Comparison of ENCODE assay signal across 1 cellular context in the genomic region with DNA sequence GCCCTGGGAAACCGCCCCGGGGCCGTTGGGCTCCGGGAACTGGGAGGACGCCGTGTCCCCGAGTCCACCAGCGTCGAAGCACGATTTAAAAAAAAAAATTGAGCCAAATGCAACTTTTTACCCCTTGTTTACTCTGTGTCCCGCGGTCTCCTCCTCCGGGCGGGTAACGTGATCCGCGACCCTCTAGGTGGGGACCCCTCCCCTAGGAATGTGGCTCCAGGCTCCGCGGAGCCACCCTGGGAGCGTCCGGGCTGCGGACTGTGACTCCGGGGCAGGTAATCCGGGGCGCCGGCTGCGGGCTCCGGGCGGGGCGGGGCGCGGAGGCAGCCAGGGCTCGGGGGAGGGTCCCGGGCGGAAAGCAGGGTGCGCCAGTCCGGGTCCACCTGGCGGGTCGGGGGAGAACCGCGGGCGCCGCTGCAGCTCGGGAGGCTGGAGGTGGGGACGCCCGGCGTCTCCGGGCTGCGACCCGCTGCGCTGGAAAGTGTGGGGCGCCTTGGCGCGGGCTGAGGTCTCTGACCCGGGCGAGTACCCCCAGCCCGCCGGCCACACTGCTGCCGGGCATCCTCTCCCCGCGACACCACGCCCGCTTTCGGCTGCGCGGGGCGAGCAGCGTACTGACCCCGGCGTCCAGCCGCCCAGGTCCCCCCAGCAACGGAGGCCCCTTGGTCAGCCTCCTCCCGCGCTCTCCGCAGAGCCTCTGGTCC.
TF ChIP-seq lines count a peak whose summit lies in the region.

No MANE protein-coding gene starts in this region.

TF ChIP-seq in HepG2, 621 proteins besides CTCF, POLR2A, EP300 and RAD21 (continued from another document and continues in another):
- TF ChIP-seq, protein P1, sequence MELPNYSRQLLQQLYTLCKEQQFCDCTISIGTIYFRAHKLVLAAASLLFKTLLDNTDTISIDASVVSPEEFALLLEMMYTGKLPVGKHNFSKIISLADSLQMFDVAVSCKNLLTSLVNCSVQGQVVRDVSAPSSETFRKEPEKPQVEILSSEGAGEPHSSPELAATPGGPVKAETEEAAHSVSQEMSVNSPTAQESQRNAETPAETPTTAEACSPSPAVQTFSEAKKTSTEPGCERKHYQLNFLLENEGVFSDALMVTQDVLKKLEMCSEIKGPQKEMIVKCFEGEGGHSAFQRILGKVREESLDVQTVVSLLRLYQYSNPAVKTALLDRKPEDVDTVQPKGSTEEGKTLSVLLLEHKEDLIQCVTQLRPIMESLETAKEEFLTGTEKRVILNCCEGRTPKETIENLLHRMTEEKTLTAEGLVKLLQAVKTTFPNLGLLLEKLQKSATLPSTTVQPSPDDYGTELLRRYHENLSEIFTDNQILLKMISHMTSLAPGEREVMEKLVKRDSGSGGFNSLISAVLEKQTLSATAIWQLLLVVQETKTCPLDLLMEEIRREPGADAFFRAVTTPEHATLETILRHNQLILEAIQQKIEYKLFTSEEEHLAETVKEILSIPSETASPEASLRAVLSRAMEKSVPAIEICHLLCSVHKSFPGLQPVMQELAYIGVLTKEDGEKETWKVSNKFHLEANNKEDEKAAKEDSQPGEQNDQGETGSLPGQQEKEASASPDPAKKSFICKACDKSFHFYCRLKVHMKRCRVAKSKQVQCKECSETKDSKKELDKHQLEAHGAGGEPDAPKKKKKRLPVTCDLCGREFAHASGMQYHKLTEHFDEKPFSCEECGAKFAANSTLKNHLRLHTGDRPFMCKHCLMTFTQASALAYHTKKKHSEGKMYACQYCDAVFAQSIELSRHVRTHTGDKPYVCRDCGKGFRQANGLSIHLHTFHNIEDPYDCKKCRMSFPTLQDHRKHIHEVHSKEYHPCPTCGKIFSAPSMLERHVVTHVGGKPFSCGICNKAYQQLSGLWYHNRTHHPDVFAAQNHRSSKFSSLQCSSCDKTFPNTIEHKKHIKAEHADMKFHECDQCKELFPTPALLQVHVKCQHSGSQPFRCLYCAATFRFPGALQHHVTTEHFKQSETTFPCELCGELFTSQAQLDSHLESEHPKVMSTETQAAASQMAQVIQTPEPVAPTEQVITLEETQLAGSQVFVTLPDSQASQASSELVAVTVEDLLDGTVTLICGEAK (IDR thresholded peaks at IDR 0.05): no peak
- TF ChIP-seq, protein P1 (CRISPR knock-in tag; IDR thresholded peaks at IDR 0.05): no peak; the same call in 1 of the 2 replicates
- no peak for TF ChIP-seq DNMT1 (CRISPR knock-in tag; IDR thresholded peaks at IDR 0.05)
- no peak for TF ChIP-seq ATF5 (CRISPR knock-in tag; IDR thresholded peaks at IDR 0.05; ENCODE audit: low read depth)
- TF ChIP-seq, protein P2, sequence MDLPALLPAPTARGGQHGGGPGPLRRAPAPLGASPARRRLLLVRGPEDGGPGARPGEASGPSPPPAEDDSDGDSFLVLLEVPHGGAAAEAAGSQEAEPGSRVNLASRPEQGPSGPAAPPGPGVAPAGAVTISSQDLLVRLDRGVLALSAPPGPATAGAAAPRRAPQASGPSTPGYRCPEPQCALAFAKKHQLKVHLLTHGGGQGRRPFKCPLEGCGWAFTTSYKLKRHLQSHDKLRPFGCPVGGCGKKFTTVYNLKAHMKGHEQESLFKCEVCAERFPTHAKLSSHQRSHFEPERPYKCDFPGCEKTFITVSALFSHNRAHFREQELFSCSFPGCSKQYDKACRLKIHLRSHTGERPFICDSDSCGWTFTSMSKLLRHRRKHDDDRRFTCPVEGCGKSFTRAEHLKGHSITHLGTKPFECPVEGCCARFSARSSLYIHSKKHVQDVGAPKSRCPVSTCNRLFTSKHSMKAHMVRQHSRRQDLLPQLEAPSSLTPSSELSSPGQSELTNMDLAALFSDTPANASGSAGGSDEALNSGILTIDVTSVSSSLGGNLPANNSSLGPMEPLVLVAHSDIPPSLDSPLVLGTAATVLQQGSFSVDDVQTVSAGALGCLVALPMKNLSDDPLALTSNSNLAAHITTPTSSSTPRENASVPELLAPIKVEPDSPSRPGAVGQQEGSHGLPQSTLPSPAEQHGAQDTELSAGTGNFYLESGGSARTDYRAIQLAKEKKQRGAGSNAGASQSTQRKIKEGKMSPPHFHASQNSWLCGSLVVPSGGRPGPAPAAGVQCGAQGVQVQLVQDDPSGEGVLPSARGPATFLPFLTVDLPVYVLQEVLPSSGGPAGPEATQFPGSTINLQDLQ (CRISPR knock-in tag; IDR thresholded peaks at IDR 0.05): no peak
- TF ChIP-seq NFE2L2 (IDR thresholded peaks at IDR 0.05; ENCODE audit: low read length): no peak
- peak; percentile 26; the same call in 1 of the 2 replicates for TF ChIP-seq XBP1 (CRISPR knock-in tag; IDR thresholded peaks at IDR 0.05)
- peak; percentile 38 for TF ChIP-seq CBX1 (IDR thresholded peaks at IDR 0.05; ENCODE audit: low read depth)
- TF ChIP-seq TEAD2 (CRISPR knock-in tag; IDR thresholded peaks at IDR 0.05): peak; percentile 56; the same call in 1 of the 2 replicates
- no peak for TF ChIP-seq KLF6 (CRISPR knock-in tag; IDR thresholded peaks at IDR 0.05)
- no peak for TF ChIP-seq ZNF598 (CRISPR knock-in tag; IDR thresholded peaks at IDR 0.05; ENCODE audit: borderline replicate concordance)
- TF ChIP-seq, protein P3, sequence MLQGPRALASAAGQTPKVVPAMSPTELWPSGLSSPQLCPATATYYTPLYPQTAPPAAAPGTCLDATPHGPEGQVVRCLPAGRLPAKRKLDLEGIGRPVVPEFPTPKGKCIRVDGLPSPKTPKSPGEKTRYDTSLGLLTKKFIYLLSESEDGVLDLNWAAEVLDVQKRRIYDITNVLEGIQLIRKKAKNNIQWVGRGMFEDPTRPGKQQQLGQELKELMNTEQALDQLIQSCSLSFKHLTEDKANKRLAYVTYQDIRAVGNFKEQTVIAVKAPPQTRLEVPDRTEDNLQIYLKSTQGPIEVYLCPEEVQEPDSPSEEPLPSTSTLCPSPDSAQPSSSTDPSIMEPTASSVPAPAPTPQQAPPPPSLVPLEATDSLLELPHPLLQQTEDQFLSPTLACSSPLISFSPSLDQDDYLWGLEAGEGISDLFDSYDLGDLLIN (CRISPR knock-in tag; IDR thresholded peaks at IDR 0.05; ENCODE audit: borderline replicate concordance): no peak
- no peak for TF ChIP-seq HOXA7 (CRISPR knock-in tag; IDR thresholded peaks at IDR 0.05)
- no peak for TF ChIP-seq ZNF775 (CRISPR knock-in tag; IDR thresholded peaks at IDR 0.05; ENCODE audit: borderline replicate concordance)
- no peak; the same call in 1 of the 2 replicates for TF ChIP-seq ZNF329 (CRISPR knock-in tag; IDR thresholded peaks at IDR 0.05; ENCODE audit: low read depth)
- no peak for TF ChIP-seq HOXA5 (CRISPR knock-in tag; IDR thresholded peaks at IDR 0.05)
- TF ChIP-seq XRCC5 (optimal IDR thresholded peaks at IDR 0.05; ENCODE audit: low read length): peak; percentile 3
- TF ChIP-seq THYN1 (CRISPR knock-in tag; IDR thresholded peaks at IDR 0.05; ENCODE audit: borderline replicate concordance, low read depth): no peak
- no peak; the same call in 1 of the 2 replicates for TF ChIP-seq MEF2D (CRISPR knock-in tag; IDR thresholded peaks at IDR 0.05)
- TF ChIP-seq SNAI1 (CRISPR knock-in tag; IDR thresholded peaks at IDR 0.05; ENCODE audit: borderline replicate concordance): no peak; the same call in 1 of the 2 replicates
- 0 out of 2 replicates have a peak, but pooled peaks have one; percentile 21 for TF ChIP-seq CHCHD3 (CRISPR knock-in tag; IDR thresholded peaks at IDR 0.05)
- TF ChIP-seq ELF1 (CRISPR knock-in tag; IDR thresholded peaks at IDR 0.05): no peak
- no peak for TF ChIP-seq JUN (CRISPR knock-in tag; IDR thresholded peaks at IDR 0.05)
- no peak for TF ChIP-seq TCF7 (IDR thresholded peaks at IDR 0.05; ENCODE audit: low read depth)
- no peak; the same call in 1 of the 2 replicates for TF ChIP-seq MXD1 (CRISPR knock-in tag; IDR thresholded peaks at IDR 0.05)
- peak; percentile 58; the same call in 1 of the 2 replicates for TF ChIP-seq JDP2 (CRISPR knock-in tag; IDR thresholded peaks at IDR 0.05; ENCODE audit: borderline replicate concordance)
- TF ChIP-seq ZNF891 (CRISPR knock-in tag; IDR thresholded peaks at IDR 0.05): 0 out of 2 replicates have a peak, but pooled peaks have one; percentile 25
- no peak for TF ChIP-seq U2AF2 (IDR thresholded peaks at IDR 0.05; ENCODE audit: low read depth, low read length)
- no peak for TF ChIP-seq ATRX (CRISPR knock-in tag; IDR thresholded peaks at IDR 0.05; ENCODE audit: borderline replicate concordance)
- TF ChIP-seq MAZ (IDR thresholded peaks at IDR 0.05; ENCODE audit: borderline replicate concordance, low read depth, low read length): peak; percentile 100
- peak; percentile 99 for TF ChIP-seq MAZ (CRISPR knock-in tag; IDR thresholded peaks at IDR 0.05; ENCODE audit: low read depth)
- no peak for TF ChIP-seq KDM3A (CRISPR knock-in tag; IDR thresholded peaks at IDR 0.05; ENCODE audit: low read depth)
- TF ChIP-seq, protein P4, sequence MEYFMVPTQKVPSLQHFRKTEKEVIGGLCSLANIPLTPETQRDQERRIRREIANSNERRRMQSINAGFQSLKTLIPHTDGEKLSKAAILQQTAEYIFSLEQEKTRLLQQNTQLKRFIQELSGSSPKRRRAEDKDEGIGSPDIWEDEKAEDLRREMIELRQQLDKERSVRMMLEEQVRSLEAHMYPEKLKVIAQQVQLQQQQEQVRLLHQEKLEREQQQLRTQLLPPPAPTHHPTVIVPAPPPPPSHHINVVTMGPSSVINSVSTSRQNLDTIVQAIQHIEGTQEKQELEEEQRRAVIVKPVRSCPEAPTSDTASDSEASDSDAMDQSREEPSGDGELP (IDR thresholded peaks at IDR 0.05; ENCODE audit: borderline replicate concordance, low read depth): no peak
- 0 out of 2 replicates have a peak, but pooled peaks have one; percentile 24 for TF ChIP-seq MIXL1 (CRISPR knock-in tag; IDR thresholded peaks at IDR 0.05)
- TF ChIP-seq ZNF883 (CRISPR knock-in tag; IDR thresholded peaks at IDR 0.05; ENCODE audit: not compliant biosample characterization): peak; percentile 59
- TF ChIP-seq TBX3 (IDR thresholded peaks at IDR 0.05; ENCODE audit: borderline replicate concordance): no peak
- TF ChIP-seq PLSCR1 (CRISPR knock-in tag; IDR thresholded peaks at IDR 0.05; ENCODE audit: borderline replicate concordance): no peak
- TF ChIP-seq ZNF839 (CRISPR knock-in tag; IDR thresholded peaks at IDR 0.05; ENCODE audit: borderline replicate concordance): no peak
- peak; percentile 46; the same call in 1 of the 2 replicates for TF ChIP-seq YEATS2 (CRISPR knock-in tag; IDR thresholded peaks at IDR 0.05; ENCODE audit: borderline replicate concordance)
- TF ChIP-seq ZNF670 (CRISPR knock-in tag; IDR thresholded peaks at IDR 0.05; ENCODE audit: borderline replicate concordance): peak; percentile 38; the same call in 1 of the 2 replicates
- TF ChIP-seq NRL (CRISPR knock-in tag; IDR thresholded peaks at IDR 0.05; ENCODE audit: borderline replicate concordance): no peak
- TF ChIP-seq KDM2A (CRISPR knock-in tag; IDR thresholded peaks at IDR 0.05; ENCODE audit: borderline replicate concordance, low read depth): peak; percentile 46
- TF ChIP-seq ASH2L (IDR thresholded peaks at IDR 0.05; ENCODE audit: insufficient read length, low read depth, low read length): no peak
- TF ChIP-seq ZC3H13 (CRISPR knock-in tag; IDR thresholded peaks at IDR 0.05): no peak; the same call in none of the 2 replicates
- peak; percentile 56 for TF ChIP-seq SKI (IDR thresholded peaks at IDR 0.05; ENCODE audit: partially characterized antibody)
- TF ChIP-seq, protein P5, sequence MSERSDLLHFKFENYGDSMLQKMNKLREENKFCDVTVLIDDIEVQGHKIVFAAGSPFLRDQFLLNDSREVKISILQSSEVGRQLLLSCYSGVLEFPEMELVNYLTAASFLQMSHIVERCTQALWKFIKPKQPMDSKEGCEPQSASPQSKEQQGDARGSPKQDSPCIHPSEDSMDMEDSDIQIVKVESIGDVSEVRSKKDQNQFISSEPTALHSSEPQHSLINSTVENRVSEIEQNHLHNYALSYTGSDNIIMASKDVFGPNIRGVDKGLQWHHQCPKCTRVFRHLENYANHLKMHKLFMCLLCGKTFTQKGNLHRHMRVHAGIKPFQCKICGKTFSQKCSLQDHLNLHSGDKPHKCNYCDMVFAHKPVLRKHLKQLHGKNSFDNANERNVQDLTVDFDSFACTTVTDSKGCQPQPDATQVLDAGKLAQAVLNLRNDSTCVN (CRISPR knock-in tag; IDR thresholded peaks at IDR 0.05; ENCODE audit: borderline replicate concordance): no peak
- 0 out of 2 replicates have a peak, but pooled peaks have one; percentile 35 for TF ChIP-seq PCBP1 (IDR thresholded peaks at IDR 0.05; ENCODE audit: borderline replicate concordance, low read depth, low read length)
